In genomic region chr7:158706273-158706704, GRCh38 we compare ENCODE assay signal across 13 cellular contexts. TPM values are rescaled to one million over a fixed set of nuclear protein-coding genes. Genes with fewer than 3 reads are reported as not detected.
A peak's percentile ranks its signal among the peaks of the same experiment; 100 is the strongest.
DNase-seq lines count a peak whose midpoint lies in the region; FAIRE-seq and TF ChIP-seq lines count a peak whose summit lies in the region.
"Had no signal": no experiment of that assay in that cellular context is flagged by ENCODE, and none has a peak within 500 bp of the region (broad histone marks: within the 10 kb centered on the region; RNA-seq: fewer than 3 reads in every experiment).

No MANE protein-coding gene starts in this region.

- H3K36me3 Mint-ChIP-seq in activated T-cell treated with anti-CD3 and anti-CD28 coated beads, Interleukin-2, amount 50 U/mL, for 24 hours (ENCODE audit: low read depth), result peaks cover 26% of the 10 kb centered on the region
- peaks cover under 1% of the 10 kb centered on the region for H3K36me3 Mint-ChIP-seq in osteocyte (ENCODE audit: unreplicated experiment)

- H3K9me3 ChIP-seq in Karpas-422 (ENCODE audit: low read length), result no peaks in the 10 kb centered on the region
- no peaks in the 10 kb centered on the region for H3K9me3 ChIP-seq in adipocyte (ENCODE audit: control insufficient read depth, low read length)
- H3K9me3 ChIP-seq: vagina had no signal

- no peaks in the 10 kb centered on the region for H3K27me3 Mint-ChIP-seq in activated T-cell treated with anti-CD3 and anti-CD28 coated beads, Interleukin-2, amount 50 U/mL, for 24 hours
- H3K27me3 Mint-ChIP-seq in osteocyte (ENCODE audit: unreplicated experiment), result no peaks in the 10 kb centered on the region

- H3K4me1 Mint-ChIP-seq in activated T-cell treated with anti-CD3 and anti-CD28 coated beads, Interleukin-2, amount 50 U/mL, for 24 hours (ENCODE audit: low read depth), result peaks cover 40% of the 10 kb centered on the region
- peaks cover 32% of the 10 kb centered on the region for H3K4me1 Mint-ChIP-seq in osteocyte (ENCODE audit: unreplicated experiment)

- DNase-seq in activated T-cell treated with anti-CD3 and anti-CD28 coated beads, Interleukin-2, amount 50 U/mL, for 24 hours, result no peak
- no peak for DNase-seq in activated T-cell treated with anti-CD3 and anti-CD28 coated beads, Interleukin-2, amount 50 U/mL, for 1 hour
- DNase-seq in Karpas-422, result no peak
- DNase-seq in adipocyte (ENCODE audit: low read depth), result no peak
- no peak for DNase-seq in osteocyte (ENCODE audit: extremely low spot score, unreplicated experiment)
- DNase-seq in UCSD-AML1 (lab: John Stamatoyannopoulos, UW; ENCODE audit: unreplicated experiment), result no peak
- no peak for DNase-seq in H54 (ENCODE audit: insufficient read length, low spot score)
- DNase-seq in DMS79 treated with DMSO at 0.1 percent for 48 hours (lab: John Stamatoyannopoulos, UW), result no peak
- DNase-seq: left ventricle myocardium superior, NCI-H187, occipital lobe had no signal

- H3K36me3 ChIP-seq in Karpas-422 (ENCODE audit: insufficient read depth, low read length) (peaks cover 5% of the 10 kb centered on the region), adipocyte (ENCODE audit: control insufficient read depth, insufficient read depth, low read length, severe bottlenecking) (no peaks in the 10 kb centered on the region)
- H3K36me3 ChIP-seq: vagina had no signal

- TF ChIP-seq CTCF in osteocyte (IDR thresholded peaks at IDR 0.05), result no peak

- no peak overlapping the region for H2AFZ ChIP-seq in Karpas-422 (ENCODE audit: low read length)

- H3K4me1 ChIP-seq in Karpas-422 (ENCODE audit: low read length) (peaks cover 30% of the 10 kb centered on the region), adipocyte (ENCODE audit: control insufficient read depth, insufficient read depth, low read length) (peaks cover 20% of the 10 kb centered on the region)

- peaks cover 33% of the 10 kb centered on the region for H3K79me2 ChIP-seq in Karpas-422 (ENCODE audit: low read length)

- peak overlapping the region; percentile 87 for H3K4me2 ChIP-seq in Karpas-422 (ENCODE audit: low read depth, low read length, poor library complexity, severe bottlenecking)

- H3K9ac ChIP-seq in Karpas-422 (ENCODE audit: low read length) (no peak overlapping the region), adipocyte (ENCODE audit: low read length) (no peak overlapping the region)

- FAIRE-seq in H54 (lab: Jason Lieb, UNC), result no peak

- peak overlapping the region; percentile 12 for H3K27ac Mint-ChIP-seq in activated T-cell treated with anti-CD3 and anti-CD28 coated beads, Interleukin-2, amount 50 U/mL, for 24 hours
- H3K27ac Mint-ChIP-seq in osteocyte (ENCODE audit: unreplicated experiment), result no peak overlapping the region

- H4K20me1 ChIP-seq in Karpas-422 (ENCODE audit: insufficient read depth, low read depth, low read length), result no peaks in the 10 kb centered on the region

- no peaks in the 10 kb centered on the region for H3K9me2 ChIP-seq in Karpas-422 (replicated peaks; ENCODE audit: insufficient read depth, low read length)

- H3K27me3 ChIP-seq in Karpas-422 (ENCODE audit: low read length), result no peaks in the 10 kb centered on the region
- no peaks in the 10 kb centered on the region for H3K27me3 ChIP-seq in adipocyte (replicated peaks; ENCODE audit: control insufficient read depth, insufficient read depth, low read length)
- H3K27me3 ChIP-seq: vagina had no signal

- TF ChIP-seq POLR2A in H54 (IDR thresholded peaks at IDR 0.05; ENCODE audit: low read depth, low read length), result no peak

- peak overlapping the region; percentile 88 for H3K4me3 Mint-ChIP-seq in activated T-cell treated with anti-CD3 and anti-CD28 coated beads, Interleukin-2, amount 50 U/mL, for 24 hours
- H3K4me3 Mint-ChIP-seq in osteocyte (ENCODE audit: unreplicated experiment), result peak overlapping the region; percentile 21

- H3K27ac ChIP-seq in Karpas-422 (ENCODE audit: low read length), result no peak overlapping the region
- H3K27ac ChIP-seq: SK-N-MC had no signal

- peaks cover 4% of the 10 kb centered on the region for H3K9me3 Mint-ChIP-seq in activated T-cell treated with anti-CD3 and anti-CD28 coated beads, Interleukin-2, amount 50 U/mL, for 24 hours
- H3K9me3 Mint-ChIP-seq in osteocyte (ENCODE audit: unreplicated experiment), result no peaks in the 10 kb centered on the region

- H3K4me3 ChIP-seq in Karpas-422 (ENCODE audit: low read length) (no peak overlapping the region; the same call in 1 of the 2 replicates), adipocyte (ENCODE audit: low read length) (peak overlapping the region; percentile 94)

RNA-seq across cellular contexts. Expression of gene NCAPG2, which starts 1.7 kb away (rescaled TPM):
- 23.4 and 26.0 TPM in 2 replicates for total RNA-seq in Karpas-422 (2014; rRNA removed; shearing (Covaris generic); ENCODE audit: low replicate concordance)
- 17.9 and 19.9 TPM in 2 replicates for total RNA-seq in osteocyte
